ENCODE assay signal across 1 cellular context in the genomic region with DNA sequence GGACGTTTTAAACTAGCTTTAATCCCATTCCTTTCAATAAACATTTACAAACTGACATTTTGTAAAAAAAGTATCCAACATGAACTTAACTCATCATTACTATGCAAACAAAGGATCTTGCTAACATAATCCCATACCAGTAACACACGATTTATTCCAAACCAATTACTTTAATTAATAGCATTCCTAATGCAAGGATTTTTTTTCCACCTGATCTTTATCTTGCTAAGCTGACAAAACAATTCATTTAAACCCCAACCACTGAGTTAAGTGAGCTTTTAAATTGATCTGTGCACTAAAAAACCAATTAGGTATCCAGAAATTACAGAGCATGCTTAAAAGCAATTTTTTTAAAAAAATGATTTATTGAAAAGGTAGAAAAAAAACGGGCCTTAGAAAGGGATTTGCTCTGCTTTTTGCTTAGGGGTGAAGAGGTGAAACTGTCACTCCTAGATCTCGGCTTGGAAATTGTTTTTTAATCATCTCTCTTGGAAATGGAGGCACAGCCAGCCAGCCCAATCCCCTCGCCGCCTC.
TF ChIP-seq lines count a peak whose summit lies in the region.

No MANE protein-coding gene starts in this region.

TF ChIP-seq in HEK293, 187 proteins besides CTCF, POLR2A, EP300 and RAD21 (continued from another document):
- TF ChIP-seq PRDM6 (tag by site-specific recombination; IDR thresholded peaks at IDR 0.05) (peak; percentile 97), ZNF664 (tag by site-specific recombination; IDR thresholded peaks at IDR 0.05) (peak; percentile 73), ZNF362 (tag by site-specific recombination; IDR thresholded peaks at IDR 0.05) (peak; percentile 95), ZBTB49 (tag by site-specific recombination; IDR thresholded peaks at IDR 0.05; ENCODE audit: low read depth) (no peak), IKZF3 (tag by site-specific recombination; IDR thresholded peaks at IDR 0.05) (peak; percentile 80), OSR2 (tag by site-specific recombination; IDR thresholded peaks at IDR 0.05) (peak; percentile 82), ZNF391 (tag by site-specific recombination; IDR thresholded peaks at IDR 0.05; ENCODE audit: borderline replicate concordance, low read depth) (no peak), AEBP2 (tag by site-specific recombination; IDR thresholded peaks at IDR 0.05; ENCODE audit: borderline replicate concordance) (no peak), WT1 (tag by site-specific recombination; IDR thresholded peaks at IDR 0.05) (peak; percentile 87), ZNF518A (tag by site-specific recombination; conservative IDR thresholded peaks at IDR 0.05; ENCODE audit: low read depth) (no peak)
